10 cellular contexts compared by ENCODE assay signal in the genomic region with DNA sequence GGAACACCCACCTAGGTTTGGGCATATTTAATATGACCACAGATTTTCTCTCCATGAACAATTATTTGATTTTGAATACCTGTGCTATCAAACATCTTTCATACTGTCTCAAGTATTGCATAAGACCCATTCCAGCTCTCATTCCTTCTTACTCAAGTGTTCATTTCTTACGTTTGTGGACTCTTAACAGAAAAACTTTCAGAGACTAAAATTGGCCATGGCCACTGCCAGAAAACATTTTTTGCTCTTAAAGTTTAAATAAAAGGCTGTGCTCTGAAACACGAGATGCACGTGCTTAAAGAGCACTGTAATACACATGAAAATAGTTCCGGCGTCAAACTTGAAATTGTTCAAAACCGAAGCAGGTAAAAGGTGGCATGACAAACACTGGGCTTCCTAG.
DNase-seq lines count a peak whose midpoint lies in the region; ATAC-seq and TF ChIP-seq lines count a peak whose summit lies in the region.
"Had no signal": no experiment of that assay in that cellular context is flagged by ENCODE, and none has a peak within 500 bp of the region (broad histone marks: within the 10 kb centered on the region; RNA-seq: fewer than 3 reads in every experiment).

No MANE protein-coding gene starts in this region.

- DNase-seq in activated CD8-positive, alpha-beta memory T cell treated with anti-CD3 and anti-CD28 coated beads, Interleukin-2, amount 10 ng/mL, durations not matched to agents 7 days and 5 days: no peak
- DNase-seq in activated CD8-positive, alpha-beta memory T cell treated with anti-CD3 and anti-CD28 coated beads, Interleukin-2, amount 50 U/mL, for 4 hours: no peak
- DNase-seq in RWPE2 (ENCODE audit: low spot score) (no peak), epithelial cell of esophagus (ENCODE audit: low read depth) (peak; percentile 49), spleen (no peak), Peyer's patch (no peak), NCI-H2029 (lab: John Stamatoyannopoulos, UW) (no peak)
- DNase-seq: hippocampal formation had no signal

- H3K27ac ChIP-seq in RWPE2 (ENCODE audit: poor library complexity, severe bottlenecking) (peak overlapping the region; percentile 6), spleen (peak overlapping the region in 6 of 8 donors; percentile 2 to 80 (median 28)), Peyer's patch (peak overlapping the region in 2 of 4 donors; percentile 14 to 41)

- intact Hi-C loops in spleen (cut with DNase I; ENCODE audit: low total_unique reads): loop anchor here (10.0 kb wide), 1 partner anchor 179 kb away; the partner anchor contains the start of gene GCC2

- H3K4me1 ChIP-seq in RWPE2 (ENCODE audit: insufficient read depth, poor library complexity, severe bottlenecking) (peaks cover 43% of the 10 kb centered on the region), spleen (peaks cover 30 to 100% (median 48%) of the 10 kb centered on the region in 6 donors), Peyer's patch (peaks cover 0 to 18% (median 6%) of the 10 kb centered on the region in 4 donors)

- H3K36me3 Mint-ChIP-seq in activated CD8-positive, alpha-beta memory T cell treated with anti-CD3 and anti-CD28 coated beads, Interleukin-2, amount 10 ng/mL, durations not matched to agents 7 days and 5 days: peaks cover 5% of the 10 kb centered on the region
- H3K36me3 Mint-ChIP-seq: memory B cell had no signal

- H3K27me3 ChIP-seq in RWPE2 (ENCODE audit: insufficient read depth, poor library complexity, severe bottlenecking) (no peaks in the 10 kb centered on the region), spleen (replicated peaks in 1 of 7) (no peaks in the 10 kb centered on the region), Peyer's patch (no peaks in the 10 kb centered on the region)

- CTCF ChIA-PET in activated CD8-positive, alpha-beta memory T cell treated with anti-CD3 and anti-CD28 coated beads, Interleukin-2, amount 10 ng/mL, durations not matched to agents 7 days and 5 days (lab: Charles Lee): interaction anchor here (2.6 to 10.6 kb wide), 3 partner anchors 8 to 12 kb away, joined by 7 to 102 read pairs (median 11); no protein-coding TSS in a partner anchor

- H3K9me3 Mint-ChIP-seq in activated CD8-positive, alpha-beta memory T cell treated with anti-CD3 and anti-CD28 coated beads, Interleukin-2, amount 10 ng/mL, durations not matched to agents 7 days and 5 days (ENCODE audit: low read depth): no peaks in the 10 kb centered on the region
- H3K9me3 Mint-ChIP-seq: memory B cell had no signal

- 40 to 55% (median 53%) methylated on average over 6 of the region's 6 CpGs for WGBS in spleen, 5 donors

- H3K27me3 Mint-ChIP-seq in activated CD8-positive, alpha-beta memory T cell treated with anti-CD3 and anti-CD28 coated beads, Interleukin-2, amount 10 ng/mL, durations not matched to agents 7 days and 5 days: no peaks in the 10 kb centered on the region
- H3K27me3 Mint-ChIP-seq: memory B cell had no signal

- H3K36me3 ChIP-seq in RWPE2 (ENCODE audit: low read depth): no peaks in the 10 kb centered on the region
- H3K36me3 ChIP-seq in spleen: no peaks in the 10 kb centered on the region
- no peaks in the 10 kb centered on the region for H3K36me3 ChIP-seq in Peyer's patch

- H3K27ac Mint-ChIP-seq in activated CD8-positive, alpha-beta memory T cell treated with anti-CD3 and anti-CD28 coated beads, Interleukin-2, amount 10 ng/mL, durations not matched to agents 7 days and 5 days: peak overlapping the region; percentile 72
- H3K27ac Mint-ChIP-seq: memory B cell had no signal

- peaks cover 70% of the 10 kb centered on the region for H3K4me1 Mint-ChIP-seq in activated CD8-positive, alpha-beta memory T cell treated with anti-CD3 and anti-CD28 coated beads, Interleukin-2, amount 10 ng/mL, durations not matched to agents 7 days and 5 days

- H3K9me3 ChIP-seq in RWPE2 (ENCODE audit: severe bottlenecking): no peaks in the 10 kb centered on the region
- H3K9me3 ChIP-seq in spleen: no peaks in the 10 kb centered on the region
- no peaks in the 10 kb centered on the region for H3K9me3 ChIP-seq in Peyer's patch

- TF ChIP-seq POLR2A in spleen (IDR thresholded peaks at IDR 0.05) (no peak), Peyer's patch (IDR thresholded peaks at IDR 0.05) (no peak)

- peak overlapping the region; percentile 67 for H3K4me3 Mint-ChIP-seq in activated CD8-positive, alpha-beta memory T cell treated with anti-CD3 and anti-CD28 coated beads, Interleukin-2, amount 10 ng/mL, durations not matched to agents 7 days and 5 days
- H3K4me3 Mint-ChIP-seq: memory B cell had no signal

- ATAC-seq in activated CD8-positive, alpha-beta memory T cell treated with anti-CD3 and anti-CD28 coated beads, Interleukin-2, amount 10 ng/mL, durations not matched to agents 7 days and 5 days: no peak
- ATAC-seq in RWPE2 (ENCODE audit: low read depth) (no peak), GM18907 (IDR thresholded peaks at IDR 0.05; ENCODE audit: unreplicated experiment) (no peak)

- H3K4me3 ChIP-seq in RWPE2 (ENCODE audit: severe bottlenecking) (no peak overlapping the region), epithelial cell of esophagus (ENCODE audit: low read length) (no peak overlapping the region), spleen (peak overlapping the region in 1 of 8 donors; percentile 23), Peyer's patch (no peak overlapping the region)

- TF ChIP-seq CTCF in RWPE2 (IDR thresholded peaks at IDR 0.05; ENCODE audit: poor library complexity, severe bottlenecking) (no peak), epithelial cell of esophagus (IDR thresholded peaks at IDR 0.05; ENCODE audit: insufficient read depth, low read depth, low read length, missing control alignments) (no peak), spleen (IDR thresholded peaks at IDR 0.05 in 8 of 11, conservative IDR thresholded peaks at IDR 0.05 in 3 of 11) (no peak), Peyer's patch (IDR thresholded peaks at IDR 0.05) (no peak)
